8 cellular contexts compared by ENCODE assay signal in genomic region chr2:8803658-8804379, GRCh38. TPM values are rescaled to one million over a fixed set of nuclear protein-coding genes. Genes with fewer than 3 reads are reported as not detected.
A peak's percentile ranks its signal among the peaks of the same experiment; 100 is the strongest.
DNase-seq lines count a peak whose midpoint lies in the region; ATAC-seq and TF ChIP-seq lines count a peak whose summit lies in the region.

No MANE protein-coding gene starts in this region.

- no peak overlapping the region for H3K27ac ChIP-seq in prostate gland
- H3K27ac ChIP-seq in tibial nerve, result no peak overlapping the region

- H3K4me1 ChIP-seq in prostate gland (replicated peaks), result no peaks in the 10 kb centered on the region
- H3K4me1 ChIP-seq in tibial nerve, result peaks cover 0 to 5% (median 0%) of the 10 kb centered on the region in 4 donors

- ATAC-seq in GM19023 (IDR thresholded peaks at IDR 0.05; ENCODE audit: unreplicated experiment) (peak; percentile 99), HG03097 (IDR thresholded peaks at IDR 0.05; ENCODE audit: low FRiP score, unreplicated experiment) (peak; percentile 93)

- DNase-seq in COLO668 (lab: John Stamatoyannopoulos, UW; ENCODE audit: unreplicated experiment), result peak; percentile 71
- peak; percentile 88 for DNase-seq in RKO (ENCODE audit: low spot score)
- peak; percentile 32 for DNase-seq in cerebellar cortex (ENCODE audit: low spot score)
- DNase-seq in prostate gland (ENCODE audit: low spot score), result peak; percentile 69
- DNase-seq in tibial nerve (ENCODE audit: low spot score in 2 of 2), result no peak
- DNase-seq in progenitor cell of endocrine pancreas (ENCODE audit: low spot score, unreplicated experiment), result no peak

- H3K4me3 Mint-ChIP-seq in progenitor cell of endocrine pancreas (ENCODE audit: low read depth), result no peak overlapping the region

- H3K9me3 Mint-ChIP-seq in progenitor cell of endocrine pancreas (ENCODE audit: low read depth), result no peaks in the 10 kb centered on the region

- H3K36me3 ChIP-seq in prostate gland (peaks cover 0 to 5% of the 10 kb centered on the region in 2 donors), tibial nerve (peaks cover 0 to 91% (median 0%) of the 10 kb centered on the region in 3 donors)

- WGBS in prostate gland, result 54% methylated on average over 3 of the region's 3 CpGs
- 73 to 91% methylated on average over 3 of the region's 3 CpGs for WGBS in tibial nerve, 2 donors

- H3K9me3 ChIP-seq in prostate gland, result no peaks in the 10 kb centered on the region
- H3K9me3 ChIP-seq in tibial nerve, result no peaks in the 10 kb centered on the region

- no peak for TF ChIP-seq POLR2A in prostate gland (IDR thresholded peaks at IDR 0.05)
- no peak for TF ChIP-seq POLR2A in tibial nerve (IDR thresholded peaks at IDR 0.05)

- H3K27me3 ChIP-seq in prostate gland (replicated peaks; ENCODE audit: insufficient read depth) (no peaks in the 10 kb centered on the region), tibial nerve (no peaks in the 10 kb centered on the region)

- H3K4me1 Mint-ChIP-seq in progenitor cell of endocrine pancreas (ENCODE audit: low read depth), result peaks cover 4% of the 10 kb centered on the region

- peaks cover 43% of the 10 kb centered on the region for H3K36me3 Mint-ChIP-seq in progenitor cell of endocrine pancreas (ENCODE audit: insufficient read depth)

- no peak for TF ChIP-seq EP300 in tibial nerve (IDR thresholded peaks at IDR 0.05)

- H3K27me3 Mint-ChIP-seq in progenitor cell of endocrine pancreas, result no peaks in the 10 kb centered on the region

- no peak overlapping the region for H3K27ac Mint-ChIP-seq in progenitor cell of endocrine pancreas

- peak in 2 of 4 experiments; percentile 8 to 23 for TF ChIP-seq CTCF in prostate gland (IDR thresholded peaks at IDR 0.05)
- no peak for TF ChIP-seq CTCF in tibial nerve (IDR thresholded peaks at IDR 0.05)
- TF ChIP-seq CTCF in progenitor cell of endocrine pancreas (IDR thresholded peaks at IDR 0.05; ENCODE audit: unreplicated experiment), result no peak

- no peak overlapping the region for H3K4me3 ChIP-seq in prostate gland
- H3K4me3 ChIP-seq in tibial nerve, result no peak overlapping the region

- intact Hi-C loops in prostate gland (cut with DNase I), result no loop called here

RNA-seq across cellular contexts. Expression of gene KIDINS220, which starts 33.6 kb away (rescaled TPM):
- total RNA-seq in prostate gland (10 to 100 TPM; 46.2 to 84.5 TPM), tibial nerve (100 to 1,000 TPM in 3 of 4 donors, 10 to 100 TPM in 1; 80.1 to 131 (median 109) TPM), progenitor cell of endocrine pancreas (96.7 and 99.2 TPM in 2 replicates)

Comparison
In these comparisons a context has a peak if more than half of its experiments do, and no peak if none do; other contexts are left out.
1. DNase-seq: peak in COLO668 (single experiment), RKO (single experiment), cerebellar cortex (single experiment) and prostate gland (single experiment); none in tibial nerve (0 of 2) and progenitor cell of endocrine pancreas (single experiment).